16 cellular contexts compared by ENCODE assay signal in genomic region chr12:56679834-56680575, GRCh38. TPM values are rescaled to one million over a fixed set of nuclear protein-coding genes. Genes with fewer than 3 reads are reported as not detected.
DNase-seq lines count a peak whose midpoint lies in the region; ATAC-seq lines count a peak whose summit lies in the region.
"Had no signal": no experiment of that assay in that cellular context is flagged by ENCODE, and none has a peak within 500 bp of the region (broad histone marks: within the 10 kb centered on the region; RNA-seq: fewer than 3 reads in every experiment).

No MANE protein-coding gene starts in this region.

- no peak for DNase-seq in activated naive CD4-positive, alpha-beta T cell (lab: John Stamatoyannopoulos, UW)
- DNase-seq in T-cell: no peak
- DNase-seq in effector memory CD8-positive, alpha-beta T cell: no peak
- no peak for DNase-seq in LoVo (ENCODE audit: low spot score)
- no peak for DNase-seq in NCI-H446 (lab: John Stamatoyannopoulos, UW)
- DNase-seq: activated effector memory CD4-positive, alpha-beta T cell treated with anti-CD3 and anti-CD28 coated beads, Interleukin-2, amount 50 U/mL, for 16 hours; AML-193; DMS79; effector memory CD4-positive, alpha-beta T cell; NCI-H510A treated with DMSO at 0.1 percent for 48 hours; PC-3; SW 1271 had no signal

- H3K4me3 Mint-ChIP-seq in activated naive CD4-positive, alpha-beta T cell treated with anti-CD3 and anti-CD28 coated beads, Interleukin-2, amount 50 U/mL, for 24 hours: no peak overlapping the region
- H3K4me3 Mint-ChIP-seq in T-cell: peak overlapping the region in 2 of 3 donors; percentile 31 to 46
- peak overlapping the region; percentile 47 to 50 for H3K4me3 Mint-ChIP-seq in effector memory CD8-positive, alpha-beta T cell
- H3K4me3 Mint-ChIP-seq in stimulated activated memory B cell treated with anti-CD40 and anti-IgM and Interleukin-4, amounts not matched to agents 10 μg/mL and 1 μg/mL and 100 μg/mL, for 72 hours: no peak overlapping the region

- ATAC-seq in T-cell (replicated peaks in 1 of 4) (no peak), HG03565 (IDR thresholded peaks at IDR 0.05; ENCODE audit: unreplicated experiment) (no peak)
- no peak for ATAC-seq in effector memory CD8-positive, alpha-beta T cell (replicated peaks)
- no peak for ATAC-seq in stimulated activated memory B cell treated with anti-CD40 and anti-IgM and Interleukin-4, amounts not matched to agents 10 μg/mL and 1 μg/mL and 100 μg/mL, for 72 hours
- ATAC-seq: activated CD4-positive, CD25-positive, alpha-beta regulatory T cell treated with anti-CD3 and anti-CD28 coated beads, Interleukin-2, amount 50 U/mL, for 24 hours; PC-3 had no signal

- CTCF ChIA-PET in T-cell (lab: Charles Lee): interaction anchor here in 1 of 2 donors (0.5 kb wide), 2 partner anchors 10 to 52 kb away, joined by 3 to 5 read pairs; no protein-coding TSS in a partner anchor

- H3K9me3 Mint-ChIP-seq in activated naive CD4-positive, alpha-beta T cell treated with anti-CD3 and anti-CD28 coated beads, Interleukin-2, amount 50 U/mL, for 24 hours: no peaks in the 10 kb centered on the region
- no peaks in the 10 kb centered on the region for H3K9me3 Mint-ChIP-seq in T-cell
- H3K9me3 Mint-ChIP-seq in effector memory CD8-positive, alpha-beta T cell: no peaks in the 10 kb centered on the region
- H3K9me3 Mint-ChIP-seq in stimulated activated memory B cell treated with anti-CD40 and anti-IgM and Interleukin-4, amounts not matched to agents 10 μg/mL and 1 μg/mL and 100 μg/mL, for 72 hours: no peaks in the 10 kb centered on the region

- H3K4me1 Mint-ChIP-seq in activated naive CD4-positive, alpha-beta T cell treated with anti-CD3 and anti-CD28 coated beads, Interleukin-2, amount 50 U/mL, for 24 hours: peaks cover 67% of the 10 kb centered on the region
- peaks cover 61 to 83% (median 81%) of the 10 kb centered on the region in 3 donors for H3K4me1 Mint-ChIP-seq in T-cell
- H3K4me1 Mint-ChIP-seq in effector memory CD8-positive, alpha-beta T cell (ENCODE audit: low read depth in 2 of 2): peaks cover 31 to 63% of the 10 kb centered on the region in 2 donors
- H3K4me1 Mint-ChIP-seq in stimulated activated memory B cell treated with anti-CD40 and anti-IgM and Interleukin-4, amounts not matched to agents 10 μg/mL and 1 μg/mL and 100 μg/mL, for 72 hours: peaks cover 68% of the 10 kb centered on the region

- H3K36me3 Mint-ChIP-seq in activated naive CD4-positive, alpha-beta T cell treated with anti-CD3 and anti-CD28 coated beads, Interleukin-2, amount 50 U/mL, for 24 hours: peaks cover 24% of the 10 kb centered on the region
- H3K36me3 Mint-ChIP-seq in T-cell: peaks cover 22% of the 10 kb centered on the region
- H3K36me3 Mint-ChIP-seq in effector memory CD8-positive, alpha-beta T cell (ENCODE audit: insufficient read depth): peaks cover 76% of the 10 kb centered on the region
- peaks cover 20% of the 10 kb centered on the region for H3K36me3 Mint-ChIP-seq in stimulated activated memory B cell treated with anti-CD40 and anti-IgM and Interleukin-4, amounts not matched to agents 10 μg/mL and 1 μg/mL and 100 μg/mL, for 72 hours

- peak overlapping the region; percentile 79 for H3K27ac Mint-ChIP-seq in activated naive CD4-positive, alpha-beta T cell treated with anti-CD3 and anti-CD28 coated beads, Interleukin-2, amount 50 U/mL, for 24 hours
- H3K27ac Mint-ChIP-seq in T-cell: peak overlapping the region; percentile 11 to 63
- H3K27ac Mint-ChIP-seq in effector memory CD8-positive, alpha-beta T cell: peak overlapping the region; percentile 97 to 99
- peak overlapping the region; percentile 49 for H3K27ac Mint-ChIP-seq in stimulated activated memory B cell treated with anti-CD40 and anti-IgM and Interleukin-4, amounts not matched to agents 10 μg/mL and 1 μg/mL and 100 μg/mL, for 72 hours

- POLR2A ChIA-PET in T-cell (lab: Charles Lee): interaction anchor here (0.6 to 0.7 kb wide), 7 partner anchors 7 to 706 kb away, joined by 3 to 13 read pairs (median 4); partner anchors contain the start of genes PTGES3 (in 1 of the 2) and RAB5B (in 1 of the 2)

- no peaks in the 10 kb centered on the region for H3K27me3 Mint-ChIP-seq in activated naive CD4-positive, alpha-beta T cell treated with anti-CD3 and anti-CD28 coated beads, Interleukin-2, amount 50 U/mL, for 24 hours
- no peaks in the 10 kb centered on the region for H3K27me3 Mint-ChIP-seq in T-cell
- H3K27me3 Mint-ChIP-seq in effector memory CD8-positive, alpha-beta T cell: no peaks in the 10 kb centered on the region
- no peaks in the 10 kb centered on the region for H3K27me3 Mint-ChIP-seq in stimulated activated memory B cell treated with anti-CD40 and anti-IgM and Interleukin-4, amounts not matched to agents 10 μg/mL and 1 μg/mL and 100 μg/mL, for 72 hours

RNA-seq across cellular contexts. Expression of gene PTGES3, which starts 8.1 kb away (rescaled TPM):
- total RNA-seq in T-cell: 100 to 1,000 TPM; 121 to 155 (median 145) TPM

RNA-seq across cellular contexts. Expression of gene ATP5F1B, which starts 34.2 kb away (rescaled TPM):
- total RNA-seq in T-cell: 100 to 1,000 TPM; 252 to 290 (median 283) TPM

RNA-seq across cellular contexts. Expression of gene NACA, which starts 45.1 kb away (rescaled TPM):
- 1,000 to 10,000 TPM; 1,098 to 1,258 (median 1,167) TPM for total RNA-seq in T-cell

RNA-seq across cellular contexts. Expression of gene BAZ2A, which starts 49.9 kb away (rescaled TPM):
- total RNA-seq in T-cell: 100 to 1,000 TPM; 149 to 257 (median 172) TPM

Comparison
In these comparisons a context has a peak if more than half of its experiments do, and no peak if none do; other contexts are left out.
1. H3K27ac Mint-ChIP-seq: peak in every context shown above with its lines; median percentile 98 in effector memory CD8-positive, alpha-beta T cell; 79 in activated naive CD4-positive, alpha-beta T cell treated with anti-CD3 and anti-CD28 coated beads, Interleukin-2, amount 50 U/mL, for 24 hours; 49 in stimulated activated memory B cell treated with anti-CD40 and anti-IgM and Interleukin-4, amounts not matched to agents 10 μg/mL and 1 μg/mL and 100 μg/mL, for 72 hours; 37 in T-cell.
2. H3K4me3 Mint-ChIP-seq: peak in T-cell (2 of 3) and effector memory CD8-positive, alpha-beta T cell (2 of 2); none in activated naive CD4-positive, alpha-beta T cell treated with anti-CD3 and anti-CD28 coated beads, Interleukin-2, amount 50 U/mL, for 24 hours (single experiment) and stimulated activated memory B cell treated with anti-CD40 and anti-IgM and Interleukin-4, amounts not matched to agents 10 μg/mL and 1 μg/mL and 100 μg/mL, for 72 hours (single experiment).